Comparison of ENCODE assay signal across 8 cellular contexts in the genomic region with DNA sequence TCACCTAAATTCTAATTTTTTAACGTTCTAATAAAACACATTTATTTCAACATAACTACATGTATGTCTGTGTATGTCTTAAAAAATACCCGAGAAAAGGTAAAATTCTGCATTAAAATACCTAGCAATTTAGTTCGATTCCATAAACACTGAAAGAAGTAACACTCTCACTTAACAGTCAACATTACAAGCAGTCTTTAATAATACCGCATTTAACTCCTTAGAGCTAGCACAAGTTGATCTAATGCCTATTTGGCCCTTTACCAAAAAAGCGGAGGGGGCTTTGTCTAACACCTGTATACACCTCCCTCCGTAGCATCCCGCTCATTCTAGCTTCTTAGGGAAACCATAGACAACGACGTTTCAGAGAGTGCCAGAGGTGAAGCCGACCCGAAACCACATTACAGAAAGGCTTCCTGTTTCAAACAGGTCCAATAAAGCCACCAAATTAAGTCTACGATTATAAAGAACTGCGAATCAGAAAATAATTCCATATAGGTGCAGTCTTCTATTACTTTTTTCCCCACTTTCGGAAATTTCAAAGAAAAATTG. TPM values are rescaled to one million over a fixed set of nuclear protein-coding genes. Genes with fewer than 3 reads are reported as not detected.
DNase-seq lines count a peak whose midpoint lies in the region; ATAC-seq and TF ChIP-seq lines count a peak whose summit lies in the region.

No MANE protein-coding gene starts in this region.

- peaks cover 41% of the 10 kb centered on the region for H3K4me1 Mint-ChIP-seq in CD14-positive monocyte
- peaks cover 40% of the 10 kb centered on the region for H3K4me1 Mint-ChIP-seq in activated naive CD8-positive, alpha-beta T cell treated with anti-CD3 and anti-CD28 coated beads for 36 hours

- H3K9ac ChIP-seq in iPS-18a (ENCODE audit: low read length) (peak overlapping the region; percentile 52), smooth muscle cell (ENCODE audit: low read depth) (peak overlapping the region; percentile 99)

- peak overlapping the region; percentile 89 to 94 for H3K4me3 Mint-ChIP-seq in CD14-positive monocyte
- H3K4me3 Mint-ChIP-seq in activated naive CD8-positive, alpha-beta T cell treated with anti-CD3 and anti-CD28 coated beads for 36 hours, result peak overlapping the region; percentile 88

- peaks cover 54% of the 10 kb centered on the region for H3K79me2 ChIP-seq in smooth muscle cell (ENCODE audit: low read depth)

- no peaks in the 10 kb centered on the region for H3K9me3 Mint-ChIP-seq in CD14-positive monocyte
- no peaks in the 10 kb centered on the region for H3K9me3 Mint-ChIP-seq in activated naive CD8-positive, alpha-beta T cell treated with anti-CD3 and anti-CD28 coated beads for 36 hours

- WGBS in smooth muscle cell (ENCODE audit: low lambda C conversion rate), result 5% methylated on average over 14 of the region's 14 CpGs

- H3K27ac ChIP-seq in iPS-18a (ENCODE audit: low read length), result no peak overlapping the region
- peak overlapping the region; percentile 99 for H3K27ac ChIP-seq in smooth muscle cell (ENCODE audit: low read depth)

- H3K9me3 ChIP-seq in iPS-18a (ENCODE audit: control insufficient read depth, low read depth, low read length) (no peaks in the 10 kb centered on the region), smooth muscle cell (replicated peaks; ENCODE audit: low read depth) (no peaks in the 10 kb centered on the region)

- H3K27me3 Mint-ChIP-seq in CD14-positive monocyte (ENCODE audit: low read depth in 3 of 3), result no peaks in the 10 kb centered on the region
- no peaks in the 10 kb centered on the region for H3K27me3 Mint-ChIP-seq in activated naive CD8-positive, alpha-beta T cell treated with anti-CD3 and anti-CD28 coated beads for 36 hours

- H3K27ac Mint-ChIP-seq in CD14-positive monocyte, result peak overlapping the region; percentile 99 to 100 (median 99)
- peak overlapping the region; percentile 91 for H3K27ac Mint-ChIP-seq in activated naive CD8-positive, alpha-beta T cell treated with anti-CD3 and anti-CD28 coated beads for 36 hours

- H3K27me3 ChIP-seq in iPS-18a (ENCODE audit: control insufficient read depth, insufficient read depth, low read length) (peaks cover 24% of the 10 kb centered on the region), smooth muscle cell (ENCODE audit: low read depth) (no peaks in the 10 kb centered on the region)

- intact Hi-C loops in CD14-positive monocyte (cut with micrococcal nuclease), result loop anchor here in 1 of 2 donors (1.0 to 5.0 kb wide), 4 partner anchors 11 to 657 kb away; a partner anchor contains a TSS

- H3K4me3 ChIP-seq in iPS-18a (ENCODE audit: low read length) (peak overlapping the region; percentile 57), smooth muscle cell (peak overlapping the region; percentile 71)

- TF ChIP-seq CTCF in CD14-positive monocyte (IDR thresholded peaks at IDR 0.05) (no peak), smooth muscle cell (IDR thresholded peaks at IDR 0.05; ENCODE audit: borderline replicate concordance, insufficient read depth, poor library complexity, severe bottlenecking) (no peak)

- H3K4me1 ChIP-seq in iPS-18a (ENCODE audit: control insufficient read depth, low read depth, low read length), result no peaks in the 10 kb centered on the region
- peaks cover 14% of the 10 kb centered on the region for H3K4me1 ChIP-seq in smooth muscle cell (ENCODE audit: low read depth)

- peak overlapping the region; percentile 36 for H2AFZ ChIP-seq in smooth muscle cell (ENCODE audit: low read depth)

- peak overlapping the region; percentile 94 for H3K4me2 ChIP-seq in smooth muscle cell

- H3K36me3 ChIP-seq in iPS-18a (ENCODE audit: control insufficient read depth, low read depth, low read length) (no peaks in the 10 kb centered on the region), smooth muscle cell (ENCODE audit: low read depth) (no peaks in the 10 kb centered on the region)

- H4K20me1 ChIP-seq in smooth muscle cell (ENCODE audit: low read depth), result peaks cover 36% of the 10 kb centered on the region

- peak; percentile 27 for ATAC-seq in HG03432 (IDR thresholded peaks at IDR 0.05; ENCODE audit: unreplicated experiment)
- no peak for ATAC-seq in GM21526 (IDR thresholded peaks at IDR 0.05; ENCODE audit: low FRiP score, unreplicated experiment)

- DNase-seq in CD14-positive monocyte (ENCODE audit: low spot score) (no peak), smooth muscle cell (lab: John Stamatoyannopoulos, UW; ENCODE audit: unreplicated experiment) (no peak), GM19240 (ENCODE audit: insufficient read length, low spot score) (no peak), CD1c-positive myeloid dendritic cell (ENCODE audit: extremely low spot score) (no peak)
- DNase-seq in activated naive CD8-positive, alpha-beta T cell treated with anti-CD3 and anti-CD28 coated beads for 36 hours, result peak; percentile 2

- no peaks in the 10 kb centered on the region for H3F3A ChIP-seq in smooth muscle cell (ENCODE audit: low read depth)

- peaks cover 0 to 2% of the 10 kb centered on the region in 2 donors for H3K36me3 Mint-ChIP-seq in CD14-positive monocyte
- peaks cover 5% of the 10 kb centered on the region for H3K36me3 Mint-ChIP-seq in activated naive CD8-positive, alpha-beta T cell treated with anti-CD3 and anti-CD28 coated beads for 36 hours

RNA-seq across cellular contexts. Expression of a gene that starts 1.2 kb away (rescaled TPM):
- polyA plus RNA-seq in CD14-positive monocyte (10 to 100 TPM; 29.8 to 37.0 TPM), smooth muscle cell (39.0 and 45.1 TPM in 2 replicates)
- total RNA-seq in activated naive CD8-positive, alpha-beta T cell treated with anti-CD3 and anti-CD28 coated beads for 36 hours, result 10 to 100 TPM; 27.5 to 28.9 TPM
- 44.0 and 71.1 TPM in 2 replicates for total RNA-seq in smooth muscle cell

RNA-seq across cellular contexts. Expression of a gene that starts 47.3 kb away (rescaled TPM):
- polyA plus RNA-seq in CD14-positive monocyte (not detected), smooth muscle cell (1.5 and 1.9 TPM in 2 replicates)
- total RNA-seq in activated naive CD8-positive, alpha-beta T cell treated with anti-CD3 and anti-CD28 coated beads for 36 hours, result under 1 TPM in 1 of 2 experiments, not detected in 1; 0.28 TPM
- 0.40 and 1.1 TPM in 2 replicates for total RNA-seq in smooth muscle cell
